8 cellular contexts compared by ENCODE assay signal in the genomic region with DNA sequence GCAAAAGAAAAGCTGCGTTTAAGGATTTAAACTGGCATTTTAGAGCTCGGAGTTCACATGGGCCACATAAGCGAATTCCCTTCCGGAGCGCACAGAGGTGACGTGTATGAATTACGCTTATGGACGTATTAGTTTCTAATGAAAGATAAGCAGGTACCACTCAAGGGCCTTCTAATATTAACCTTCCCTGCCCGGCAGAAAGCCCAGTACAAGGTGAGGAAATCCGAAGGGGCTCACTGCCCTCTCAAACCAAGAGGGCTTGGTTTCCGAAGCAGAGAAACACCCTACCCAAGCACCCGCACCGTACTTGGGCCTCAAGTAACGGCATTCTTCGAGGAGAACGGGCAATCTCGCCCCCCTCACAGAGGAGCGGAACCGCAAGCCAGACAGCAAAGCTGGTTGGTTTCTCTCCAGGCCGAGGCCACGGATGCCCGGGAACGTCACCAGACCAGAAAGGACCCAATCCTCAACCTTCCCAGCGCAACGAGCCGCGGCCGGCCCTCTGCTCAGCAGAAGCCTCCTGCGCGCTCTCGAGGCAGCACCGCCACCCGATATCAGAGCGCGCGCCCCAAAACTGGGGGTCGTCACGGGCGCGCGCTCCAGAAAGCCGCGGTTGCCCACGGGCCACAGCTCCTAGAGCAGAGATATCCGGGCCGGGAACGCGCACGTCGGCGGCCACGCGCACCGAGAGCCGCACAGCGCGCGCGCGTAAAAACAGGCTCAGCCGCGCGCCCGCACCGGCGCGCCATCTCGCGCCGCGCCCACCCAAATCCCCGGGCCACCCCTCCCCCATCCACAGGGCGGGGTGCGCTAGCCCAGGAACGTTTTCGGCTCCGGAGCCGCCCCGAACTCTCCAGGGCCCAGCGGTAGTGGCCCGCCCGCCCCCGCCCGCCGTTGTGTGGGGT. TPM values are rescaled to one million over a fixed set of nuclear protein-coding genes. Genes with fewer than 3 reads are reported as not detected.
A peak's percentile ranks its signal among the peaks of the same experiment; 100 is the strongest.
DNase-seq lines count a peak whose midpoint lies in the region; ATAC-seq, FAIRE-seq and TF ChIP-seq lines count a peak whose summit lies in the region.

No MANE protein-coding gene starts in this region.

- H3K9me3 ChIP-seq in neuronal stem cell (replicated peaks in 1 of 2; ENCODE audit: control insufficient read depth in 2 of 2, insufficient read depth in 1 of 2, low read depth in 1 of 2, low read length in 2 of 2) = no peaks in the 10 kb centered on the region

- H3K23ac ChIP-seq in neuronal stem cell (ENCODE audit: low read depth, low read length, poor library complexity) = peak overlapping the region; percentile 100

- H3K4me1 Mint-ChIP-seq in Calu3 (ENCODE audit: low read depth, unreplicated experiment) = no peaks in the 10 kb centered on the region

- peak overlapping the region; percentile 100 for H3K18ac ChIP-seq in neuronal stem cell (ENCODE audit: low read length)

- ATAC-seq in GM21381 (IDR thresholded peaks at IDR 0.05; ENCODE audit: unreplicated experiment) = peak; percentile 43

- peak overlapping the region; percentile 100 for H3K27ac ChIP-seq in neuronal stem cell (replicated peaks; ENCODE audit: low read length)

- peak; percentile 80 for DNase-seq in Calu3
- peak; percentile 52 for DNase-seq in HTR-8/SVneo (ENCODE audit: insufficient read length, low spot score)
- DNase-seq in RPMI7951 (ENCODE audit: low read depth) = peak; percentile 75
- DNase-seq in activated gamma-delta T cell treated with Interleukin-2 at 50 U/mL for 16 hours = peak; percentile 80
- DNase-seq in foreskin melanocyte = peak; percentile 68
- peak; percentile 89 for DNase-seq in neuronal stem cell (ENCODE audit: low spot score)
- DNase-seq in stromal cell of bone marrow (ENCODE audit: low read depth) = peak; percentile 66

- H2BK15ac ChIP-seq in neuronal stem cell (ENCODE audit: low read length) = no peak overlapping the region

- peak overlapping the region; percentile 97 for H2BK5ac ChIP-seq in neuronal stem cell (ENCODE audit: low read length)

- no peaks in the 10 kb centered on the region for H3K27me3 Mint-ChIP-seq in Calu3 (ENCODE audit: unreplicated experiment)

- intact Hi-C loops in Calu3 (cut with micrococcal nuclease; ENCODE audit: unreplicated experiment) = no loop called here

- CTCF ChIA-PET in Calu3 (lab: Charles Lee) = interaction anchor here (0.6 to 2.0 kb wide), 13 partner anchors 11 to 356 kb away, joined by 3 to 12 read pairs (median 5); a partner anchor contains a TSS

- peak overlapping the region; percentile 90 for H2AFZ ChIP-seq in neuronal stem cell (ENCODE audit: low read length)

- peak overlapping the region; percentile 10 for H4K8ac ChIP-seq in neuronal stem cell (ENCODE audit: low read depth, low read length)

- peaks cover 3% of the 10 kb centered on the region for H3K79me1 ChIP-seq in neuronal stem cell (ENCODE audit: low read depth, low read length)

- H3K4ac ChIP-seq in neuronal stem cell (ENCODE audit: low read length) = peak overlapping the region; percentile 94

- H2AK5ac ChIP-seq in neuronal stem cell (ENCODE audit: low read depth, low read length) = peak overlapping the region; percentile 91

- H3K9me3 Mint-ChIP-seq in Calu3 (ENCODE audit: low read depth, unreplicated experiment) = no peaks in the 10 kb centered on the region

- no peak overlapping the region for H2BK120ac ChIP-seq in neuronal stem cell (ENCODE audit: low read depth, low read length)

- H3K14ac ChIP-seq in neuronal stem cell (ENCODE audit: low read length) = peak overlapping the region; percentile 99

- TF ChIP-seq CTCF in Calu3 (IDR thresholded peaks at IDR 0.05; ENCODE audit: unreplicated experiment) = no peak

- BruUV-seq in Calu3 (replicated peaks; lab: Mats Ljungman, UMichigan) = TSS peak; percentile 80

- H2BK12ac ChIP-seq in neuronal stem cell (ENCODE audit: low read length) = no peak overlapping the region

- H3K4me1 ChIP-seq in neuronal stem cell (ENCODE audit: control insufficient read depth in 2 of 2, insufficient read depth in 1 of 2, low read depth in 1 of 2, low read length in 2 of 2) = peaks cover 2 to 7% of the 10 kb centered on the region in 2 donors

- no peak overlapping the region for H4K91ac ChIP-seq in neuronal stem cell (ENCODE audit: low read depth, low read length, poor library complexity)

- H3K4me3 Mint-ChIP-seq in Calu3 (ENCODE audit: low read depth, unreplicated experiment) = peak overlapping the region; percentile 95

- H3K4me3 ChIP-seq in neuronal stem cell (ENCODE audit: low read length in 2 of 2) = peak overlapping the region; percentile 80 to 89

- H3K4me2 ChIP-seq in neuronal stem cell (ENCODE audit: insufficient read depth, low read length, poor library complexity, severe bottlenecking) = peak overlapping the region; percentile 83

- peak overlapping the region; percentile 99 for H3K27ac Mint-ChIP-seq in Calu3 (ENCODE audit: unreplicated experiment)

- peak overlapping the region; percentile 100 for H3K9ac ChIP-seq in neuronal stem cell (ENCODE audit: low read depth, low read length, poor library complexity)

- no peaks in the 10 kb centered on the region for H3K27me3 ChIP-seq in neuronal stem cell (ENCODE audit: control insufficient read depth in 3 of 3, insufficient read depth in 3 of 3, low read depth in 1 of 3, low read length in 3 of 3)

- H3K36me3 ChIP-seq in neuronal stem cell (replicated peaks in 1 of 2; ENCODE audit: control insufficient read depth in 2 of 2, insufficient read depth in 2 of 2, low read length in 2 of 2) = peaks cover 11 to 57% of the 10 kb centered on the region in 2 donors

- peaks cover 60% of the 10 kb centered on the region for H3K36me3 Mint-ChIP-seq in Calu3 (ENCODE audit: insufficient read depth, unreplicated experiment)

- WGBS in neuronal stem cell (ENCODE audit: extremely low coverage in 2 of 2, insufficient read length in 2 of 2, insufficient replicate concordance in 1 of 2), 2 donors = no CpG with 5 or more reads among the region's 85 CpGs

- peak; percentile 90 for FAIRE-seq in HTR-8/SVneo (lab: Jason Lieb, UNC)

RNA-seq across cellular contexts. Expression of a gene that starts 0.7 kb away (rescaled TPM):
- 97.8 and 107 TPM in 2 replicates for total RNA-seq in Calu3 (2022)
- total RNA-seq in RPMI7951 (2014; rRNA removed; shearing (Covaris generic)) = 121 and 124 TPM in 2 replicates
- polyA plus RNA-seq in neuronal stem cell (2013, experiment 1 of 2) = 101 TPM
- 102 TPM for polyA plus RNA-seq in neuronal stem cell (2013, experiment 2 of 2)

RNA-seq across cellular contexts. Expression of a gene that starts 11.4 kb away (rescaled TPM):
- total RNA-seq in Calu3 (2022) = 179 and 248 TPM in 2 replicates
- total RNA-seq in RPMI7951 (2014; rRNA removed; shearing (Covaris generic)) = 244 and 314 TPM in 2 replicates
- polyA plus RNA-seq in neuronal stem cell (2013, experiment 1 of 2) = 407 TPM
- polyA plus RNA-seq in neuronal stem cell (2013, experiment 2 of 2) = 414 TPM

RNA-seq across cellular contexts. Expression of a gene that starts 27.4 kb away (rescaled TPM):
- 44.3 and 51.0 TPM in 2 replicates for total RNA-seq in Calu3 (2022)
- total RNA-seq in RPMI7951 (2014; rRNA removed; shearing (Covaris generic)) = 29.1 and 42.4 TPM in 2 replicates
- 22.3 TPM for polyA plus RNA-seq in neuronal stem cell (2013, experiment 1 of 2)
- polyA plus RNA-seq in neuronal stem cell (2013, experiment 2 of 2) = 21.3 TPM

RNA-seq across cellular contexts. Expression of a gene that starts 39.6 kb away (rescaled TPM):
- 288 and 316 TPM in 2 replicates for total RNA-seq in Calu3 (2022)
- total RNA-seq in RPMI7951 (2014; rRNA removed; shearing (Covaris generic)) = 209 and 244 TPM in 2 replicates
- 91.9 TPM for polyA plus RNA-seq in neuronal stem cell (2013, experiment 1 of 2)
- polyA plus RNA-seq in neuronal stem cell (2013, experiment 2 of 2) = 91.3 TPM

Comparison
In these comparisons a context has a peak if more than half of its experiments do, and no peak if none do; other contexts are left out.
1. Peak in every context shown above with its lines: DNase-seq, ATAC-seq, H3K4me3 ChIP-seq and H3K27ac ChIP-seq.